ENCODE assay signal across 29 cellular contexts in the genomic region with DNA sequence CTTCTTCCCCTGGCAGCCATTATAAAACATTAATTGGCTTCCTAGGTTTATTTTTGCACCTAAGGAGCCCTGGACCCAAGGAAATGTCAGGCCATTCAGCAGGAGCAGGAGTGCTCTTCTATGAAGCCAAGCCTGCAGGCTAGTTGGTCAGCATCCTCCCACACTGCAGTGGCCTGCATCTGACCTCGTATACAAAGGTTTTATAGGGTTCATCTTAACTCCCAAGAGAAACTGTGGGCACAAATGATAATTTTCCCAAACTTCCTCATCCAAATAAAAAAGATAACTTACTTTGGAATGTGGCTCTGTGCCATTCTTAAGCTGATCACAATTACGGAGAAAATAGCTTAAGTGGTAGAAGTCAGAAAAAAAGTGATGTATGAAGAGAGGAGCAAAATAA. TPM values are rescaled to one million over a fixed set of nuclear protein-coding genes. Genes with fewer than 3 reads are reported as not detected.
"Had no signal": no experiment of that assay in that cellular context is flagged by ENCODE, and none has a peak within 500 bp of the region (broad histone marks: within the 10 kb centered on the region; RNA-seq: fewer than 3 reads in every experiment).

No MANE protein-coding gene starts in this region.

- H3K4me3 Mint-ChIP-seq: activated CD4-positive, alpha-beta T cell treated with anti-CD3 and anti-CD28 coated beads, Interleukin-2, amount 10 ng/mL, durations not matched to agents 7 days and 5 days; activated CD8-positive, alpha-beta memory T cell treated with anti-CD3 and anti-CD28 coated beads, Interleukin-2, amount 10 ng/mL, durations not matched to agents 7 days and 5 days; activated CD8-positive, alpha-beta T cell treated with anti-CD3 and anti-CD28 coated beads for 36 hours; activated naive CD4-positive, alpha-beta T cell treated with anti-CD3 and anti-CD28 coated beads, Interleukin-2, amount 50 U/mL, for 24 hours; nephron progenitor cell; stimulated activated naive CD8-positive, alpha-beta T cell treated with anti-CD3 and anti-CD28 coated beads, Interleukin-15, Interleukin-2, amounts not matched to agents 100 ng/mL and 50 ng/mL, for 24 hours; T-helper 17 cell had no signal

- H3K27me3 Mint-ChIP-seq: activated CD4-positive, alpha-beta T cell treated with anti-CD3 and anti-CD28 coated beads, Interleukin-2, amount 10 ng/mL, durations not matched to agents 7 days and 5 days; activated CD8-positive, alpha-beta memory T cell treated with anti-CD3 and anti-CD28 coated beads, Interleukin-2, amount 10 ng/mL, durations not matched to agents 7 days and 5 days; activated CD8-positive, alpha-beta T cell treated with anti-CD3 and anti-CD28 coated beads for 36 hours; activated naive CD4-positive, alpha-beta T cell treated with anti-CD3 and anti-CD28 coated beads, Interleukin-2, amount 50 U/mL, for 24 hours; stimulated activated naive CD8-positive, alpha-beta T cell treated with anti-CD3 and anti-CD28 coated beads, Interleukin-15, Interleukin-2, amounts not matched to agents 100 ng/mL and 50 ng/mL, for 24 hours; T-helper 17 cell had no signal

- H3K4me1 Mint-ChIP-seq: T-helper 17 cell had no signal

- H3K4me3 ChIP-seq: ascending aorta, gastroesophageal sphincter, left ventricle myocardium inferior, skin epidermis, tibial artery had no signal

- H3K9me3 ChIP-seq: ascending aorta, gastroesophageal sphincter, left ventricle myocardium inferior, tibial artery had no signal

- ATAC-seq: activated CD8-positive, alpha-beta memory T cell treated with anti-CD3 and anti-CD28 coated beads, Interleukin-2, amount 10 ng/mL, durations not matched to agents 7 days and 5 days; activated CD8-positive, alpha-beta T cell treated with anti-CD3 and anti-CD28 coated beads for 36 hours; esophagus mucosa; gastroesophageal sphincter; right cardiac atrium; T-helper 17 cell had no signal

- DNase-seq: activated CD4-positive, alpha-beta T cell treated with anti-CD3 and anti-CD28 coated beads, Interleukin-2, amount 10 ng/mL, durations not matched to agents 7 days and 5 days; activated CD8-positive, alpha-beta memory T cell treated with anti-CD3 and anti-CD28 coated beads, Interleukin-2, amount 10 ng/mL, durations not matched to agents 7 days and 5 days; activated CD8-positive, alpha-beta T cell treated with anti-CD3 and anti-CD28 coated beads for 36 hours; activated effector memory CD4-positive, alpha-beta T cell treated with anti-CD3 and anti-CD28 coated beads, Interleukin-2, amount 50 U/mL, for 16 hours; activated T-cell treated with anti-CD3 and anti-CD28 coated beads for 4 hours; central memory CD4-positive, alpha-beta T cell; dermis blood vessel endothelial cell; effector CD8-positive, alpha-beta T cell; head of caudate nucleus; hypothalamus; left ventricle myocardium inferior; nephron progenitor cell; nucleus accumbens; stimulated activated CD4-positive, alpha-beta T cell treated with anti-CD3 and anti-CD28 coated beads, Interleukin-1b, Interleukin-23, amount 100 ng/mL, for 48 hours; substantia nigra; T-helper 17 cell; tibial artery had no signal

- H3K27me3 ChIP-seq: ascending aorta, gastroesophageal sphincter, tibial artery had no signal

- H3K27ac Mint-ChIP-seq: activated CD4-positive, alpha-beta T cell treated with anti-CD3 and anti-CD28 coated beads, Interleukin-2, amount 10 ng/mL, durations not matched to agents 7 days and 5 days; activated CD8-positive, alpha-beta memory T cell treated with anti-CD3 and anti-CD28 coated beads, Interleukin-2, amount 10 ng/mL, durations not matched to agents 7 days and 5 days; activated CD8-positive, alpha-beta T cell treated with anti-CD3 and anti-CD28 coated beads for 36 hours; activated naive CD4-positive, alpha-beta T cell treated with anti-CD3 and anti-CD28 coated beads, Interleukin-2, amount 50 U/mL, for 24 hours; nephron progenitor cell; stimulated activated naive CD8-positive, alpha-beta T cell treated with anti-CD3 and anti-CD28 coated beads, Interleukin-15, Interleukin-2, amounts not matched to agents 100 ng/mL and 50 ng/mL, for 24 hours; T-helper 17 cell had no signal

- H3K9me3 Mint-ChIP-seq: activated CD4-positive, alpha-beta T cell treated with anti-CD3 and anti-CD28 coated beads, Interleukin-2, amount 10 ng/mL, durations not matched to agents 7 days and 5 days; activated CD8-positive, alpha-beta T cell treated with anti-CD3 and anti-CD28 coated beads for 36 hours; activated naive CD4-positive, alpha-beta T cell treated with anti-CD3 and anti-CD28 coated beads, Interleukin-2, amount 50 U/mL, for 24 hours; nephron progenitor cell; stimulated activated naive CD8-positive, alpha-beta T cell treated with anti-CD3 and anti-CD28 coated beads, Interleukin-15, Interleukin-2, amounts not matched to agents 100 ng/mL and 50 ng/mL, for 24 hours had no signal

- H3K4me1 ChIP-seq: ascending aorta, parathyroid adenoma, tibial artery had no signal

- H3K27ac ChIP-seq: ascending aorta, gastroesophageal sphincter, left ventricle myocardium inferior, parathyroid adenoma, skin epidermis, tibial artery had no signal

RNA-seq across cellular contexts. Expression of a gene that starts 55.6 kb away (rescaled TPM):
- total RNA-seq: activated CD8-positive, alpha-beta memory T cell treated with anti-CD3 and anti-CD28 coated beads, Interleukin-2, amount 10 ng/mL, durations not matched to agents 7 days and 5 days; activated CD8-positive, alpha-beta T cell treated with anti-CD3 and anti-CD28 coated beads for 36 hours; ascending aorta; endothelial cell of umbilical vein; left ventricle myocardium inferior; mononuclear cell; myocyte; pulmonary artery endothelial cell; T-helper 17 cell had no signal
- polyA plus RNA-seq: endothelial cell of umbilical vein, right cardiac atrium had no signal
